Comparison of ENCODE assay signal across 8 cellular contexts in genomic region chr18:62505669-62506494, GRCh38. TPM values are rescaled to one million over a fixed set of nuclear protein-coding genes. Genes with fewer than 3 reads are reported as not detected.
A peak's percentile ranks its signal among the peaks of the same experiment; 100 is the strongest.
DNase-seq lines count a peak whose midpoint lies in the region; ATAC-seq, FAIRE-seq and TF ChIP-seq lines count a peak whose summit lies in the region.

No MANE protein-coding gene starts in this region.

- FAIRE-seq in H54 (lab: Jason Lieb, UNC), result no peak

- TF ChIP-seq CTCF in CD8-positive, alpha-beta T cell (IDR thresholded peaks at IDR 0.05), result no peak
- TF ChIP-seq CTCF in HL-60 (IDR thresholded peaks at IDR 0.05; ENCODE audit: insufficient read depth, low read length) (no peak), foreskin keratinocyte (conservative IDR thresholded peaks at IDR 0.05) (no peak)

- H3K4me1 Mint-ChIP-seq in CD8-positive, alpha-beta T cell (ENCODE audit: low read depth), result peaks cover 20% of the 10 kb centered on the region
- peaks cover 24% of the 10 kb centered on the region for H3K4me1 Mint-ChIP-seq in activated CD4-positive, alpha-beta memory T cell treated with anti-CD3 and anti-CD28 coated beads, Interleukin-2, amount 10 ng/mL, durations not matched to agents 7 days and 5 days

- no peaks in the 10 kb centered on the region for H3K9me3 ChIP-seq in CD8-positive, alpha-beta T cell (ENCODE audit: low read length)

- DNase-seq in CD8-positive, alpha-beta T cell, result peak in 4 of 7 experiments; percentile 7 to 63 (median 36)
- DNase-seq in HL-60 (ENCODE audit: low read depth in 1 of 2, low spot score in 1 of 2) (no peak), foreskin keratinocyte (peak in 1 of 2 donors; percentile 73), globus pallidus (ENCODE audit: low spot score) (no peak), H54 (ENCODE audit: insufficient read length, low spot score) (no peak)
- DNase-seq in activated CD4-positive, alpha-beta memory T cell treated with anti-CD3 and anti-CD28 coated beads, Interleukin-2, amount 10 ng/mL, durations not matched to agents 7 days and 5 days, result peak; percentile 48
- DNase-seq in stimulated activated CD4-positive, alpha-beta T cell treated with anti-CD3 and anti-CD28 coated beads, Interleukin-15, amount 100 ng/mL, for 24 hours, result peak; percentile 59

- H3K4me3 ChIP-seq in CD8-positive, alpha-beta T cell (ENCODE audit: low read depth, low read length), result peak overlapping the region; percentile 71
- peak overlapping the region; percentile 37 for H3K4me3 ChIP-seq in HL-60 (replicated peaks; ENCODE audit: insufficient read depth, low read length)

- H3K9me3 Mint-ChIP-seq in CD8-positive, alpha-beta T cell, result peaks cover 3% of the 10 kb centered on the region
- H3K9me3 Mint-ChIP-seq in activated CD4-positive, alpha-beta memory T cell treated with anti-CD3 and anti-CD28 coated beads, Interleukin-2, amount 10 ng/mL, durations not matched to agents 7 days and 5 days, result peaks cover 15% of the 10 kb centered on the region

- POLR2A ChIA-PET in CD8-positive, alpha-beta T cell (lab: Charles Lee), result interaction anchor here (0.6 to 4.0 kb wide), 6 partner anchors 9 to 209 kb away, joined by 3 to 51 read pairs (median 3); partner anchors contain the start of genes PHLPP1 and ZCCHC2
- POLR2A ChIA-PET in activated CD4-positive, alpha-beta memory T cell treated with anti-CD3 and anti-CD28 coated beads, Interleukin-2, amount 10 ng/mL, durations not matched to agents 7 days and 5 days (lab: Charles Lee), result interaction anchor here (0.7 to 5.3 kb wide), 12 partner anchors 9 to 860 kb away, joined by 3 to 140 read pairs (median 4); partner anchors contain the start of genes PIGN, RELCH and ZCCHC2

- ATAC-seq in CD8-positive, alpha-beta T cell, result peak; percentile 70
- peak; percentile 96 for ATAC-seq in GM21360 (IDR thresholded peaks at IDR 0.05; ENCODE audit: unreplicated experiment)
- ATAC-seq in foreskin keratinocyte, result peak; percentile 35

- H3K36me3 Mint-ChIP-seq in CD8-positive, alpha-beta T cell, result peaks cover 4% of the 10 kb centered on the region
- H3K36me3 Mint-ChIP-seq in activated CD4-positive, alpha-beta memory T cell treated with anti-CD3 and anti-CD28 coated beads, Interleukin-2, amount 10 ng/mL, durations not matched to agents 7 days and 5 days (ENCODE audit: low read depth), result peaks cover 37% of the 10 kb centered on the region

- intact Hi-C loops in CD8-positive, alpha-beta T cell (cut with DNase I, micrococcal nuclease), result loop anchor here (1.0 to 5.0 kb wide), 4 partner anchors 15 to 916 kb away; partner anchors contain the start of genes VPS4B (in 2 of the 2) and PHLPP1 (in 1 of the 2)

- peak overlapping the region; percentile 96 for H3K27ac Mint-ChIP-seq in CD8-positive, alpha-beta T cell
- peak overlapping the region; percentile 100 for H3K27ac Mint-ChIP-seq in activated CD4-positive, alpha-beta memory T cell treated with anti-CD3 and anti-CD28 coated beads, Interleukin-2, amount 10 ng/mL, durations not matched to agents 7 days and 5 days

- CTCF ChIA-PET in CD8-positive, alpha-beta T cell (lab: Charles Lee), result interaction anchor here (0.6 to 2.2 kb wide), 3 partner anchors 16 to 256 kb away, joined by 3 to 9 read pairs (median 4); partner anchors contain the start of gene ZCCHC2
- CTCF ChIA-PET in activated CD4-positive, alpha-beta memory T cell treated with anti-CD3 and anti-CD28 coated beads, Interleukin-2, amount 10 ng/mL, durations not matched to agents 7 days and 5 days (lab: Charles Lee), result interaction anchor here (0.7 to 2.9 kb wide), 8 partner anchors 15 to 81 kb away, joined by 3 to 22 read pairs (median 4); partner anchors contain the start of gene ZCCHC2

- H3K27me3 ChIP-seq in CD8-positive, alpha-beta T cell (ENCODE audit: insufficient read depth, low read length), result no peaks in the 10 kb centered on the region
- H3K27me3 ChIP-seq in HL-60 (ENCODE audit: insufficient read depth, poor library complexity, severe bottlenecking) (no peaks in the 10 kb centered on the region), foreskin keratinocyte (no peaks in the 10 kb centered on the region)

- peak overlapping the region; percentile 90 for H3K4me3 Mint-ChIP-seq in CD8-positive, alpha-beta T cell
- peak overlapping the region; percentile 70 for H3K4me3 Mint-ChIP-seq in activated CD4-positive, alpha-beta memory T cell treated with anti-CD3 and anti-CD28 coated beads, Interleukin-2, amount 10 ng/mL, durations not matched to agents 7 days and 5 days

- H3K4me1 ChIP-seq in CD8-positive, alpha-beta T cell (ENCODE audit: insufficient read depth, low read length), result peaks cover 15% of the 10 kb centered on the region
- peaks cover 13% of the 10 kb centered on the region for H3K4me1 ChIP-seq in foreskin keratinocyte

- TF ChIP-seq POLR2A in H54 (IDR thresholded peaks at IDR 0.05; ENCODE audit: low read depth, low read length), result no peak

- H3K27me3 Mint-ChIP-seq in CD8-positive, alpha-beta T cell (ENCODE audit: low read depth), result no peaks in the 10 kb centered on the region
- no peaks in the 10 kb centered on the region for H3K27me3 Mint-ChIP-seq in activated CD4-positive, alpha-beta memory T cell treated with anti-CD3 and anti-CD28 coated beads, Interleukin-2, amount 10 ng/mL, durations not matched to agents 7 days and 5 days

- H3K36me3 ChIP-seq in CD8-positive, alpha-beta T cell (ENCODE audit: insufficient read depth, low read length), result no peaks in the 10 kb centered on the region

- peak overlapping the region; percentile 59 for H3K27ac ChIP-seq in CD8-positive, alpha-beta T cell (ENCODE audit: low read depth, low read length)
- peak overlapping the region; percentile 30 for H3K27ac ChIP-seq in HL-60 (replicated peaks)
- peak overlapping the region; percentile 84 for H3K27ac ChIP-seq in foreskin keratinocyte

RNA-seq across cellular contexts. Expression of gene ZCCHC2, which starts 16.9 kb away (rescaled TPM):
- 10 to 100 TPM; 88.7 to 90.9 TPM for total RNA-seq in CD8-positive, alpha-beta T cell
- total RNA-seq in activated CD4-positive, alpha-beta memory T cell treated with anti-CD3 and anti-CD28 coated beads, Interleukin-2, amount 10 ng/mL, durations not matched to agents 7 days and 5 days, result 10 to 100 TPM; 51.7 to 52.3 TPM
- total RNA-seq in foreskin keratinocyte, result 16.2 and 16.6 TPM in 2 replicates
- 3.7 and 4.5 TPM in 2 replicates for polyA plus RNA-seq in foreskin keratinocyte

Comparison
In these comparisons a context has a peak if more than half of its experiments do, and no peak if none do; other contexts are left out.
1. ATAC-seq: peak in every context shown above with its lines; median percentile 96 in GM21360; 70 in CD8-positive, alpha-beta T cell; 35 in foreskin keratinocyte.
2. DNase-seq: peak in CD8-positive, alpha-beta T cell (4 of 7), activated CD4-positive, alpha-beta memory T cell treated with anti-CD3 and anti-CD28 coated beads, Interleukin-2, amount 10 ng/mL, durations not matched to agents 7 days and 5 days (single experiment) and stimulated activated CD4-positive, alpha-beta T cell treated with anti-CD3 and anti-CD28 coated beads, Interleukin-15, amount 100 ng/mL, for 24 hours (single experiment); none in HL-60 (0 of 2), globus pallidus (single experiment) and H54 (single experiment).
3. H3K27ac ChIP-seq: peak in every context shown above with its lines; median percentile 84 in foreskin keratinocyte; 59 in CD8-positive, alpha-beta T cell; 30 in HL-60.